1 cellular context compared by ENCODE assay signal in the genomic region with DNA sequence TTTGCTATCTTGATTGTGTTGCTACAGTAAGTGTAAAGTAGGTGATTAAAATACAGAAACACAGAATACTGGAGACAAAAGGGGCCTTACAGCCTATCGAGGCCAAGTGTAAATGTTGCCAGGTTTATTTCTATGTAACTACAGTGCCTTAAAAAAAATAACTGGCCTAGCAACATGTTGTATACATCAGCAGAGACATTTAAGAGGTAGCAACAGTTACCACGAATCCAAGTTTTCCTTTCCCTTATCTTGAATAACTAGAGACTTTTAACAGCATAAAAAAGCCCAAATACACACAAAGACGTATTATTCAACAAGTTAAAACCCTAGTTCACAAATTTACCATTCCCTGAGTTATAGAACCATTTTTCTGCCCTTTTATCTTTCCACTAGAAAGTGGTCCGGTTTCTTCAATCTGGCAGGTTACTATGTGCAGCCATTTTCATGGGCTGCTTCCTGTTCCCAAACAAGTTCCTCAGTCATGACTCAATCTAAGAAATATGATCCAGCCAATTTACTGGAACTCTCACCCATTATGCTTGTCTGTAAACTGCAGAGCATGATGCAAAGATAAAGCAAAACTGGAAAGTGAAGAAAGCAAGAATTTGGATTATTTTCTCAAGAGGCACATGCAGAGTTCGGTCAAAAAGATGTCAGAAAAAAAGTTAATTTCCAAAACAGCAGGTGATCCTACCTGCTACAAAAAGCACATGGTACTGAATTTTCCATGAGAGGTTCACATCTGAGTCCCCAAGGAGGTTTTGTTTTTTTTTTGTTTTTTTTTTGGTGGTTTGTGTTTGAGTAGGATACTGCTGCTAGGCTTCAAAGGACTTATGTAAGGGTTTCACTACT.
TF ChIP-seq lines count a peak whose summit lies in the region.

No MANE protein-coding gene starts in this region.

TF ChIP-seq in HepG2, 621 proteins besides CTCF, POLR2A, EP300 and RAD21 (continued from another document and continues in another):
- TF ChIP-seq, protein P1, sequence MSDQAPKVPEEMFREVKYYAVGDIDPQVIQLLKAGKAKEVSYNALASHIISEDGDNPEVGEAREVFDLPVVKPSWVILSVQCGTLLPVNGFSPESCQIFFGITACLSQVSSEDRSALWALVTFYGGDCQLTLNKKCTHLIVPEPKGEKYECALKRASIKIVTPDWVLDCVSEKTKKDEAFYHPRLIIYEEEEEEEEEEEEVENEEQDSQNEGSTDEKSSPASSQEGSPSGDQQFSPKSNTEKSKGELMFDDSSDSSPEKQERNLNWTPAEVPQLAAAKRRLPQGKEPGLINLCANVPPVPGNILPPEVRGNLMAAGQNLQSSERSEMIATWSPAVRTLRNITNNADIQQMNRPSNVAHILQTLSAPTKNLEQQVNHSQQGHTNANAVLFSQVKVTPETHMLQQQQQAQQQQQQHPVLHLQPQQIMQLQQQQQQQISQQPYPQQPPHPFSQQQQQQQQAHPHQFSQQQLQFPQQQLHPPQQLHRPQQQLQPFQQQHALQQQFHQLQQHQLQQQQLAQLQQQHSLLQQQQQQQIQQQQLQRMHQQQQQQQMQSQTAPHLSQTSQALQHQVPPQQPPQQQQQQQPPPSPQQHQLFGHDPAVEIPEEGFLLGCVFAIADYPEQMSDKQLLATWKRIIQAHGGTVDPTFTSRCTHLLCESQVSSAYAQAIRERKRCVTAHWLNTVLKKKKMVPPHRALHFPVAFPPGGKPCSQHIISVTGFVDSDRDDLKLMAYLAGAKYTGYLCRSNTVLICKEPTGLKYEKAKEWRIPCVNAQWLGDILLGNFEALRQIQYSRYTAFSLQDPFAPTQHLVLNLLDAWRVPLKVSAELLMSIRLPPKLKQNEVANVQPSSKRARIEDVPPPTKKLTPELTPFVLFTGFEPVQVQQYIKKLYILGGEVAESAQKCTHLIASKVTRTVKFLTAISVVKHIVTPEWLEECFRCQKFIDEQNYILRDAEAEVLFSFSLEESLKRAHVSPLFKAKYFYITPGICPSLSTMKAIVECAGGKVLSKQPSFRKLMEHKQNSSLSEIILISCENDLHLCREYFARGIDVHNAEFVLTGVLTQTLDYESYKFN (CRISPR knock-in tag; conservative IDR thresholded peaks at IDR 0.05) = peak; percentile 29; the same call in 1 of the 2 replicates
- TF ChIP-seq FOXJ3 (CRISPR knock-in tag; IDR thresholded peaks at IDR 0.05; ENCODE audit: borderline replicate concordance) (no peak), KAT8 (CRISPR knock-in tag; IDR thresholded peaks at IDR 0.05) (peak; percentile 66; the same call in 1 of the 2 replicates), FOSL2 (CRISPR knock-in tag; IDR thresholded peaks at IDR 0.05) (peak; percentile 94), ZNF552 (CRISPR knock-in tag; IDR thresholded peaks at IDR 0.05; ENCODE audit: borderline replicate concordance) (no peak), NCOA2 (CRISPR knock-in tag; IDR thresholded peaks at IDR 0.05) (peak; percentile 80; the same call in 1 of the 2 replicates), HDAC1 (CRISPR knock-in tag; IDR thresholded peaks at IDR 0.05) (0 out of 2 replicates have a peak, but pooled peaks have one; percentile 34), XBP1 (CRISPR knock-in tag; IDR thresholded peaks at IDR 0.05) (no peak), ZNF615 (CRISPR knock-in tag; IDR thresholded peaks at IDR 0.05; ENCODE audit: borderline replicate concordance) (no peak), CREB1 (IDR thresholded peaks at IDR 0.05) (no peak), CREB1 (CRISPR knock-in tag; IDR thresholded peaks at IDR 0.05) (0 out of 2 replicates have a peak, but pooled peaks have one; percentile 21), ELF3 (CRISPR knock-in tag; IDR thresholded peaks at IDR 0.05) (peak; percentile 95), ZNF781 (CRISPR knock-in tag; IDR thresholded peaks at IDR 0.05; ENCODE audit: borderline replicate concordance, not compliant biosample characterization) (no peak), GZF1 (CRISPR knock-in tag; IDR thresholded peaks at IDR 0.05) (no peak), ZFP1 (CRISPR knock-in tag; IDR thresholded peaks at IDR 0.05) (0 out of 2 replicates have a peak, but pooled peaks have one; percentile 22), ZNF816 (CRISPR knock-in tag; IDR thresholded peaks at IDR 0.05; ENCODE audit: borderline replicate concordance) (0 out of 2 replicates have a peak, but pooled peaks have one; percentile 73), MXD4 (CRISPR knock-in tag; IDR thresholded peaks at IDR 0.05) (peak; percentile 31; the same call in 1 of the 2 replicates), FOXP1 (IDR thresholded peaks at IDR 0.05) (no peak), FOXP1 (CRISPR knock-in tag; IDR thresholded peaks at IDR 0.05) (peak; percentile 53), JARID2 (CRISPR knock-in tag; IDR thresholded peaks at IDR 0.05; ENCODE audit: insufficient replicate concordance) (peak; percentile 49), ZSCAN9 (CRISPR knock-in tag; IDR thresholded peaks at IDR 0.05; ENCODE audit: borderline replicate concordance) (peak; percentile 85), MIXL1 (CRISPR knock-in tag; IDR thresholded peaks at IDR 0.05) (0 out of 2 replicates have a peak, but pooled peaks have one; percentile 41), LCORL (IDR thresholded peaks at IDR 0.05) (peak; percentile 27; the same call in 1 of the 2 replicates), LCORL (CRISPR knock-in tag; IDR thresholded peaks at IDR 0.05) (peak; percentile 36; the same call in 1 of the 2 replicates), ZFP36 (IDR thresholded peaks at IDR 0.05; ENCODE audit: borderline replicate concordance, low read depth, low read length, partially characterized antibody) (no peak), GATAD2A (CRISPR knock-in tag; IDR thresholded peaks at IDR 0.05) (peak; percentile 87), RELA (CRISPR knock-in tag; IDR thresholded peaks at IDR 0.05) (no peak), ZFP36L1 (CRISPR knock-in tag; IDR thresholded peaks at IDR 0.05) (no peak), PAF1 (CRISPR knock-in tag; IDR thresholded peaks at IDR 0.05) (peak; percentile 71; the same call in 1 of the 2 replicates), DNMT3B (CRISPR knock-in tag; conservative IDR thresholded peaks at IDR 0.05) (peak; percentile 82; the same call in 1 of the 2 replicates), SAP130 (CRISPR knock-in tag; IDR thresholded peaks at IDR 0.05; ENCODE audit: low read depth) (peak; percentile 79), PHF5A (CRISPR knock-in tag; IDR thresholded peaks at IDR 0.05; ENCODE audit: low read depth, unreplicated experiment) (peak; percentile 8), RCOR2 (CRISPR knock-in tag; IDR thresholded peaks at IDR 0.05) (0 out of 2 replicates have a peak, but pooled peaks have one; percentile 60), PPARG (CRISPR knock-in tag; conservative IDR thresholded peaks at IDR 0.05) (0 out of 2 replicates have a peak, but pooled peaks have one; percentile 23), CREM (IDR thresholded peaks at IDR 0.05) (no peak), CREM (CRISPR knock-in tag; IDR thresholded peaks at IDR 0.05) (no peak)
- TF ChIP-seq, protein P2, sequence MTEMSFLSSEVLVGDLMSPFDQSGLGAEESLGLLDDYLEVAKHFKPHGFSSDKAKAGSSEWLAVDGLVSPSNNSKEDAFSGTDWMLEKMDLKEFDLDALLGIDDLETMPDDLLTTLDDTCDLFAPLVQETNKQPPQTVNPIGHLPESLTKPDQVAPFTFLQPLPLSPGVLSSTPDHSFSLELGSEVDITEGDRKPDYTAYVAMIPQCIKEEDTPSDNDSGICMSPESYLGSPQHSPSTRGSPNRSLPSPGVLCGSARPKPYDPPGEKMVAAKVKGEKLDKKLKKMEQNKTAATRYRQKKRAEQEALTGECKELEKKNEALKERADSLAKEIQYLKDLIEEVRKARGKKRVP (CRISPR knock-in tag; IDR thresholded peaks at IDR 0.05) = peak in 1 of 2 experiments; percentile 98; a peak in 2 of 4 replicates
- TF ChIP-seq, protein P3, sequence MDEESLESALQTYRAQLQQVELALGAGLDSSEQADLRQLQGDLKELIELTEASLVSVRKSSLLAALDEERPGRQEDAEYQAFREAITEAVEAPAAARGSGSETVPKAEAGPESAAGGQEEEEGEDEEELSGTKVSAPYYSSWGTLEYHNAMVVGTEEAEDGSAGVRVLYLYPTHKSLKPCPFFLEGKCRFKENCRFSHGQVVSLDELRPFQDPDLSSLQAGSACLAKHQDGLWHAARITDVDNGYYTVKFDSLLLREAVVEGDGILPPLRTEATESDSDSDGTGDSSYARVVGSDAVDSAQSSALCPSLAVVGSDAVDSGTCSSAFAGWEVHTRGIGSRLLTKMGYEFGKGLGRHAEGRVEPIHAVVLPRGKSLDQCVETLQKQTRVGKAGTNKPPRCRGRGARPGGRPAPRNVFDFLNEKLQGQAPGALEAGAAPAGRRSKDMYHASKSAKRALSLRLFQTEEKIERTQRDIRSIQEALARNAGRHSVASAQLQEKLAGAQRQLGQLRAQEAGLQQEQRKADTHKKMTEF (CRISPR knock-in tag; IDR thresholded peaks at IDR 0.05) = peak; percentile 88
- TF ChIP-seq, protein P4, sequence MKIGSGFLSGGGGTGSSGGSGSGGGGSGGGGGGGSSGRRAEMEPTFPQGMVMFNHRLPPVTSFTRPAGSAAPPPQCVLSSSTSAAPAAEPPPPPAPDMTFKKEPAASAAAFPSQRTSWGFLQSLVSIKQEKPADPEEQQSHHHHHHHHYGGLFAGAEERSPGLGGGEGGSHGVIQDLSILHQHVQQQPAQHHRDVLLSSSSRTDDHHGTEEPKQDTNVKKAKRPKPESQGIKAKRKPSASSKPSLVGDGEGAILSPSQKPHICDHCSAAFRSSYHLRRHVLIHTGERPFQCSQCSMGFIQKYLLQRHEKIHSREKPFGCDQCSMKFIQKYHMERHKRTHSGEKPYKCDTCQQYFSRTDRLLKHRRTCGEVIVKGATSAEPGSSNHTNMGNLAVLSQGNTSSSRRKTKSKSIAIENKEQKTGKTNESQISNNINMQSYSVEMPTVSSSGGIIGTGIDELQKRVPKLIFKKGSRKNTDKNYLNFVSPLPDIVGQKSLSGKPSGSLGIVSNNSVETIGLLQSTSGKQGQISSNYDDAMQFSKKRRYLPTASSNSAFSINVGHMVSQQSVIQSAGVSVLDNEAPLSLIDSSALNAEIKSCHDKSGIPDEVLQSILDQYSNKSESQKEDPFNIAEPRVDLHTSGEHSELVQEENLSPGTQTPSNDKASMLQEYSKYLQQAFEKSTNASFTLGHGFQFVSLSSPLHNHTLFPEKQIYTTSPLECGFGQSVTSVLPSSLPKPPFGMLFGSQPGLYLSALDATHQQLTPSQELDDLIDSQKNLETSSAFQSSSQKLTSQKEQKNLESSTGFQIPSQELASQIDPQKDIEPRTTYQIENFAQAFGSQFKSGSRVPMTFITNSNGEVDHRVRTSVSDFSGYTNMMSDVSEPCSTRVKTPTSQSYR (CRISPR knock-in tag; IDR thresholded peaks at IDR 0.05; ENCODE audit: borderline replicate concordance) = peak; percentile 15; the same call in 1 of the 2 replicates
- TF ChIP-seq, protein P5, sequence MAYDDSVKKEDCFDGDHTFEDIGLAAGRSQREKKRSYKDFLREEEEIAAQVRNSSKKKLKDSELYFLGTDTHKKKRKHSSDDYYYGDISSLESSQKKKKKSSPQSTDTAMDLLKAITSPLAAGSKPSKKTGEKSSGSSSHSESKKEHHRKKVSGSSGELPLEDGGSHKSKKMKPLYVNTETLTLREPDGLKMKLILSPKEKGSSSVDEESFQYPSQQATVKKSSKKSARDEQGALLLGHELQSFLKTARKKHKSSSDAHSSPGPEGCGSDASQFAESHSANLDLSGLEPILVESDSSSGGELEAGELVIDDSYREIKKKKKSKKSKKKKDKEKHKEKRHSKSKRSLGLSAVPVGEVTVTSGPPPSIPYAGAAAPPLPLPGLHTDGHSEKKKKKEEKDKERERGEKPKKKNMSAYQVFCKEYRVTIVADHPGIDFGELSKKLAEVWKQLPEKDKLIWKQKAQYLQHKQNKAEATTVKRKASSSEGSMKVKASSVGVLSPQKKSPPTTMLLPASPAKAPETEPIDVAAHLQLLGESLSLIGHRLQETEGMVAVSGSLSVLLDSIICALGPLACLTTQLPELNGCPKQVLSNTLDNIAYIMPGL (CRISPR knock-in tag; IDR thresholded peaks at IDR 0.05; ENCODE audit: borderline replicate concordance in 1 of 2, low read depth in 1 of 2) = peak in 1 of 2 experiments; percentile 23; a peak in 1 of 4 replicates
- TF ChIP-seq, protein P6, sequence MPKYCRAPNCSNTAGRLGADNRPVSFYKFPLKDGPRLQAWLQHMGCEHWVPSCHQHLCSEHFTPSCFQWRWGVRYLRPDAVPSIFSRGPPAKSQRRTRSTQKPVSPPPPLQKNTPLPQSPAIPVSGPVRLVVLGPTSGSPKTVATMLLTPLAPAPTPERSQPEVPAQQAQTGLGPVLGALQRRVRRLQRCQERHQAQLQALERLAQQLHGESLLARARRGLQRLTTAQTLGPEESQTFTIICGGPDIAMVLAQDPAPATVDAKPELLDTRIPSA (CRISPR knock-in tag; IDR thresholded peaks at IDR 0.05; ENCODE audit: borderline replicate concordance) = no peak
- TF ChIP-seq, protein P7, sequence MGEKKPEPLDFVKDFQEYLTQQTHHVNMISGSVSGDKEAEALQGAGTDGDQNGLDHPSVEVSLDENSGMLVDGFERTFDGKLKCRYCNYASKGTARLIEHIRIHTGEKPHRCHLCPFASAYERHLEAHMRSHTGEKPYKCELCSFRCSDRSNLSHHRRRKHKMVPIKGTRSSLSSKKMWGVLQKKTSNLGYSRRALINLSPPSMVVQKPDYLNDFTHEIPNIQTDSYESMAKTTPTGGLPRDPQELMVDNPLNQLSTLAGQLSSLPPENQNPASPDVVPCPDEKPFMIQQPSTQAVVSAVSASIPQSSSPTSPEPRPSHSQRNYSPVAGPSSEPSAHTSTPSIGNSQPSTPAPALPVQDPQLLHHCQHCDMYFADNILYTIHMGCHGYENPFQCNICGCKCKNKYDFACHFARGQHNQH (CRISPR knock-in tag; IDR thresholded peaks at IDR 0.05) = peak; percentile 55; the same call in 1 of the 2 replicates
- TF ChIP-seq, protein P8, sequence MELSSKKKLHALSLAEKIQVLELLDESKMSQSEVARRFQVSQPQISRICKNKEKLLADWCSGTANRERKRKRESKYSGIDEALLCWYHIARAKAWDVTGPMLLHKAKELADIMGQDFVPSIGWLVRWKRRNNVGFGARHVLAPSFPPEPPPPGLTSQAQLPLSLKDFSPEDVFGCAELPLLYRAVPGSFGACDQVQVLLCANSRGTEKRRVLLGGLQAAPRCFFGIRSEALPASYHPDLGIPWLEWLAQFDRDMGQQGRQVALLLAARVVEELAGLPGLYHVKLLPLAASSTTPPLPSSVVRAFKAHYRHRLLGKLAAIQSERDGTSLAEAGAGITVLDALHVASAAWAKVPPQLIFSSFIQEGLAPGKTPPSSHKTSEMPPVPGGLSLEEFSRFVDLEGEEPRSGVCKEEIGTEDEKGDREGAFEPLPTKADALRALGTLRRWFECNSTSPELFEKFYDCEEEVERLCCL (CRISPR knock-in tag; IDR thresholded peaks at IDR 0.05; ENCODE audit: borderline replicate concordance) = no peak
